Comparison of ENCODE assay signal across 8 cellular contexts in the genomic region with DNA sequence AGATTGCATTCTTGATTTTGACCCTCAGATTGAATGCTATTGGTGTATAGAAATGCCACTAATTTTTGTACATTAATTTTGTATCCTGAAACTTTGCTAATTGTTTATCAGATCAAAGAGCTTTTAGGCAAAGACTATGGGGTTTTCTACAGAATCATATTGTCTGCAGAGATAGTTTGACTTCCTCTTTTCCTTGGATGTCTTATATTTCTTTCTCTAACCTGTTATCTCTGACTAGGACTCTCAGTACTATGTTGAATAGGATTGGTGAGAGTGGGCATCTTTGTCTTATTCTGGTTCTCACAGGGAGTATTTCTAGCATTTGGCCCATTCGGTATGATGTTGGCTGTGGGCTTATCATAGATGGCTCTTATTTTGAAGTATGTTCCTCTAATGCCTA. TPM values are rescaled to one million over a fixed set of nuclear protein-coding genes. Genes with fewer than 3 reads are reported as not detected.
DNase-seq lines count a peak whose midpoint lies in the region; ATAC-seq, FAIRE-seq and TF ChIP-seq lines count a peak whose summit lies in the region.
"Not testable (repeated sequence)": the region's sequence is repeated elsewhere in the genome, so short reads cannot be mapped to it uniquely, and the experiment has no call there.
"Had no signal": no experiment of that assay in that cellular context is flagged by ENCODE, and none has a peak within 500 bp of the region (broad histone marks: within the 10 kb centered on the region; RNA-seq: fewer than 3 reads in every experiment).

No MANE protein-coding gene starts in this region.

- not testable (repeated sequence) for H3K36me3 ChIP-seq in GM12878 (ENCODE audit: control insufficient read depth in 2 of 2, insufficient read depth in 2 of 2, low read length in 1 of 2); K562 (ENCODE audit: control insufficient read depth, insufficient read depth, low read length)

- not testable (repeated sequence) for TF ChIP-seq EP300 in GM12878 (IDR thresholded peaks at IDR 0.05; ENCODE audit: borderline replicate concordance in 1 of 2, control insufficient read depth in 1 of 2, low read depth in 2 of 2, low read length in 2 of 2); K562 (IDR thresholded peaks at IDR 0.05; ENCODE audit: low read length)

- H3K27ac Mint-ChIP-seq in memory B cell; stimulated activated naive B cell treated with anti-CD40 and anti-IgM and Interleukin-4, amounts not matched to agents 10 μg/mL and 1 μg/mL and 100 μg/mL, for 72 hours: not testable (repeated sequence)

- not testable (repeated sequence) for H3K36me3 Mint-ChIP-seq in memory B cell; stimulated activated naive B cell treated with anti-CD40 and anti-IgM and Interleukin-4, amounts not matched to agents 10 μg/mL and 1 μg/mL and 100 μg/mL, for 72 hours

- H3K27me3 ChIP-seq in GM12878 (replicated peaks in 1 of 2; ENCODE audit: control insufficient read depth in 2 of 2, insufficient read depth in 2 of 2, low read length in 1 of 2); K562 (ENCODE audit: control insufficient read depth in 2 of 2, insufficient read depth in 2 of 2, low read length in 2 of 2): not testable (repeated sequence)

- POLR2A ChIA-PET in GM12878 (lab: Charles Lee); K562 (lab: Yijun Ruan, JAX): not testable (repeated sequence)

- no CpG with 5 or more reads among the region's 1 CpG for WGBS in GM12878 (ENCODE audit: insufficient coverage, insufficient replicate concordance, low lambda C conversion rate, missing lambda C conversion rate)
- WGBS in K562 (ENCODE audit: insufficient coverage, low coverage, missing lambda C conversion rate): no CpG with 5 or more reads among the region's 1 CpG

- intact Hi-C loops in GM12878 (cut with micrococcal nuclease; ENCODE audit: unreplicated experiment); K562 (cut with micrococcal nuclease): not testable (repeated sequence)

- H4K20me1 ChIP-seq in GM12878 (ENCODE audit: control insufficient read depth, insufficient read depth); K562 (replicated peaks; ENCODE audit: control insufficient read depth, insufficient read depth, low read length): not testable (repeated sequence)

- not testable (repeated sequence) for H3K9me3 ChIP-seq in GM12878 (replicated peaks; ENCODE audit: control insufficient read depth, insufficient read depth, low read length); K562 (replicated peaks; ENCODE audit: control insufficient read depth, insufficient read depth, low read depth, low read length)

- TF ChIP-seq POLR2A in GM12878 (IDR thresholded peaks at IDR 0.05; ENCODE audit: low read depth, low read length); K562 (conservative IDR thresholded peaks at IDR 0.05): not testable (repeated sequence)

- not testable (repeated sequence) for H3K4me1 Mint-ChIP-seq in memory B cell; stimulated activated naive B cell treated with anti-CD40 and anti-IgM and Interleukin-4, amounts not matched to agents 10 μg/mL and 1 μg/mL and 100 μg/mL, for 72 hours

- DNase-seq in GM12878 (ENCODE audit: low read depth, low spot score); K562 (ENCODE audit: extremely low read depth in 1 of 4, low spot score in 3 of 4); memory B cell (ENCODE audit: low spot score in 2 of 2); stimulated activated naive B cell treated with anti-CD40 and anti-IgM and Interleukin-4, amounts not matched to agents 10 μg/mL and 1 μg/mL and 100 μg/mL, for 72 hours: not testable (repeated sequence)

- TF ChIP-seq RAD21 in GM12878 (IDR thresholded peaks at IDR 0.05; ENCODE audit: insufficient read depth, low read depth, low read length); K562 (CRISPR knock-in tag; conservative IDR thresholded peaks at IDR 0.05 in 1 of 2, IDR thresholded peaks at IDR 0.05 in 1 of 2): not testable (repeated sequence)

- not testable (repeated sequence) for H3K4me1 ChIP-seq in GM12878 (ENCODE audit: control insufficient read depth, insufficient read depth, low read length); K562 (replicated peaks in 1 of 2; ENCODE audit: control insufficient read depth in 2 of 2, insufficient read depth in 2 of 2, low read length in 2 of 2)

- not testable (repeated sequence) for H3K79me2 ChIP-seq in GM12878 (ENCODE audit: control insufficient read depth, insufficient read depth, low read length); K562 (ENCODE audit: control insufficient read depth, insufficient read depth, low read length)

- H3K9me1 ChIP-seq in K562 (ENCODE audit: control insufficient read depth, insufficient read depth, low read length): not testable (repeated sequence)

- not testable (repeated sequence) for H3K4me3 ChIP-seq in GM12878, K562

- ATAC-seq in GM12878 (peak; percentile 46), K562 (peak; percentile 45; the same call in 1 of the 3 replicates), memory B cell (ENCODE audit: low read depth) (peak; percentile 48)
- peak; percentile 58 to 77 for ATAC-seq in stimulated activated naive B cell treated with anti-CD40 and anti-IgM and Interleukin-4, amounts not matched to agents 10 μg/mL and 1 μg/mL and 100 μg/mL, for 72 hours (replicated peaks)

- BruUV-seq in GM12878 (replicated peaks; lab: Mats Ljungman, UMichigan); K562 (replicated peaks; lab: Mats Ljungman, UMichigan): not testable (repeated sequence)

- H3K4me3 Mint-ChIP-seq in memory B cell; stimulated activated naive B cell treated with anti-CD40 and anti-IgM and Interleukin-4, amounts not matched to agents 10 μg/mL and 1 μg/mL and 100 μg/mL, for 72 hours: not testable (repeated sequence)

- not testable (repeated sequence) for TF ChIP-seq CTCF in GM12878 (IDR thresholded peaks at IDR 0.05 in 2 of 3, conservative IDR thresholded peaks at IDR 0.05 in 1 of 3; ENCODE audit: control insufficient read depth in 2 of 3, extremely low read depth in 1 of 3, insufficient read depth in 1 of 3, low read depth in 3 of 3, low read length in 3 of 3); K562 (IDR thresholded peaks at IDR 0.05 in 2 of 3, conservative IDR thresholded peaks at IDR 0.05 in 1 of 3; ENCODE audit: insufficient read depth in 2 of 3, low read depth in 1 of 3, low read length in 3 of 3)

- RAD21 ChIA-PET in GM12878 (lab: Charles Lee; ENCODE audit: unreplicated experiment): not testable (repeated sequence)

- not testable (repeated sequence) for H2AFZ ChIP-seq in GM12878 (ENCODE audit: control insufficient read depth, low read depth, low read length); K562 (ENCODE audit: low read depth, low read length)

- not testable (repeated sequence) for H3K4me2 ChIP-seq in GM12878 (ENCODE audit: control insufficient read depth, insufficient read depth); K562 (ENCODE audit: insufficient read depth, low read length)

- not testable (repeated sequence) for H3K27me3 Mint-ChIP-seq in memory B cell; stimulated activated naive B cell treated with anti-CD40 and anti-IgM and Interleukin-4, amounts not matched to agents 10 μg/mL and 1 μg/mL and 100 μg/mL, for 72 hours

- H3K9me3 Mint-ChIP-seq in memory B cell; stimulated activated naive B cell treated with anti-CD40 and anti-IgM and Interleukin-4, amounts not matched to agents 10 μg/mL and 1 μg/mL and 100 μg/mL, for 72 hours: not testable (repeated sequence)

- not testable (repeated sequence) for H3K27ac ChIP-seq in GM12878 (ENCODE audit: control insufficient read depth, insufficient read depth); K562 (ENCODE audit: extremely low read depth, low read depth, low read length)

- H3K9ac ChIP-seq in GM12878 (ENCODE audit: control insufficient read depth, insufficient read depth, low read length); K562 (ENCODE audit: insufficient read depth in 1 of 2, low read depth in 2 of 2, low read length in 2 of 2): not testable (repeated sequence)

- peak; percentile 54 for FAIRE-seq in GM12878 (lab: Jason Lieb, UNC)
- not testable (repeated sequence) for FAIRE-seq in K562 (lab: Jason Lieb, UNC)

- in situ Hi-C loops in GM12878 (cut with MboI): not testable (repeated sequence)
- in situ Hi-C loops in K562 (cut with MboI): loop anchor here (25.0 kb wide), 1 partner anchor 403 kb away; no protein-coding TSS in a partner anchor

- SMC1A ChIA-PET in GM12878 (lab: Charles Lee; ENCODE audit: uncharacterized antibody, unreplicated experiment): not testable (repeated sequence)

- CTCF ChIA-PET in GM12878 (lab: Yijun Ruan, JAX); K562 (lab: Yijun Ruan, JAX; ENCODE audit: low intra/inter-chr PET ratio): not testable (repeated sequence)

RNA-seq across cellular contexts. Expression of a gene that starts 16.7 kb away (rescaled TPM):
- 3.0 and 4.9 TPM in 2 replicates for total RNA-seq in GM12878 (2013; cell fraction: nucleolus; rRNA removed)
- total RNA-seq in GM12878 (2014; rRNA removed) (5.1 and 11.8 TPM in 2 replicates), GM12878 (2014; rRNA removed; fragmentation: Illumina TruSeq; extraction: Trizol) (0.18 and 0.67 TPM in 2 replicates), GM12878 (2021) (not detected in 2 replicates), K562 (2014; rRNA removed) (28.6 and 48.4 TPM in 2 replicates), K562 (2014; rRNA removed; fragmentation: Illumina TruSeq; extraction: Trizol) (1.2 and 1.6 TPM in 2 replicates), K562 (2015; rRNA removed; fragmentation: Illumina TruSeq; extraction: Trizol) (2.6 and 3.9 TPM in 2 replicates), K562 (2021) (2.8 TPM in 1 of 2 replicates, not detected in the other)
- 6.4 TPM for polyA plus RNA-seq in GM12878 (2011; ENCODE audit: low read depth)
- polyA plus RNA-seq in GM12878 (2011; rRNA removed) (0.82 and 25.5 TPM in 2 replicates), GM12878 (2014; fragmentation: Illumina TruSeq; extraction: Trizol) (5.2 and 7.1 TPM in 2 replicates), GM12878 (2014; fragmentation: Nextera tagmentation; extraction: Ambion mirVana) (under 1 TPM in 1 of 2 experiments, not detected in 1; 0.11 TPM), GM12878 (2014; rRNA removed) (5.1 and 7.3 TPM in 2 replicates), GM12878 (2016; fragmentation: Nextera tagmentation; extraction: Ambion mirVana) (10 to 100 TPM in 1 of 2 experiments, 1 to 10 TPM in 1; 1.5 to 10.7 TPM), K562 (2011; rRNA removed) (39.8 and 58.0 TPM in 2 replicates), K562 (2014; fragmentation: Illumina TruSeq; extraction: Trizol) (19.7 and 25.7 TPM in 2 replicates), K562 (2014; fragmentation: Nextera tagmentation; extraction: Ambion mirVana) (under 1 TPM in 1 of 2 experiments, not detected in 1; 0.06 TPM), K562 (2014; rRNA removed) (28.0 and 29.5 TPM in 2 replicates)
- 21.5 and 26.6 TPM in 2 replicates for polyA plus RNA-seq in GM12878 (2011; cell fraction: cytosol; rRNA removed)
- 6.2 and 6.8 TPM in 2 replicates for polyA plus RNA-seq in GM12878 (2011; cell fraction: nucleus; rRNA removed)
- 0.79 and 4.0 TPM in 2 replicates for polyA plus RNA-seq in GM12878 (2012)
- polyA minus RNA-seq in GM12878 (2011; rRNA and poly(A)+ RNA removed): 8.0 and 22.8 TPM in 2 replicates
- polyA minus RNA-seq in GM12878 (2011; cell fraction: cytosol; rRNA and poly(A)+ RNA removed): 5.2 TPM in 1 of 2 replicates, not detected in the other
- polyA minus RNA-seq in GM12878 (2011; cell fraction: nucleus; rRNA and poly(A)+ RNA removed): 0.36 and 0.48 TPM in 2 replicates
- 14.6 and 15.3 TPM in 2 replicates for total RNA-seq in K562 (2011; cell fraction: chromatin; rRNA removed; ENCODE audit: low replicate concordance)
- total RNA-seq in K562 (2011; cell fraction: nucleolus; rRNA removed): 6.7 and 9.2 TPM in 2 replicates
- 7.5 and 12.6 TPM in 2 replicates for total RNA-seq in K562 (2011; cell fraction: nucleoplasm; rRNA removed)
- 13.5 and 44.3 TPM in 2 replicates for polyA plus RNA-seq in K562 (2011; cell fraction: cytosol; rRNA removed)
- 16.2 and 29.8 TPM in 2 replicates for polyA plus RNA-seq in K562 (2011; cell fraction: nucleus; rRNA removed)
- polyA plus RNA-seq in K562 (2012): 2.3 and 11.8 TPM in 2 replicates
- 11.8 and 11.9 TPM in 2 replicates for polyA minus RNA-seq in K562 (2011; rRNA and poly(A)+ RNA removed)
- 7.3 and 14.6 TPM in 2 replicates for polyA minus RNA-seq in K562 (2011; cell fraction: cytosol; rRNA and poly(A)+ RNA removed)
- polyA minus RNA-seq in K562 (2011; cell fraction: nucleus; rRNA and poly(A)+ RNA removed): 1.3 and 2.9 TPM in 2 replicates
- total RNA-seq: A673; Caco-2; CD4-positive, CD25-positive, alpha-beta regulatory T cell; CD8-positive, alpha-beta T cell had no signal
